23 cellular contexts compared by ENCODE assay signal in the genomic region with DNA sequence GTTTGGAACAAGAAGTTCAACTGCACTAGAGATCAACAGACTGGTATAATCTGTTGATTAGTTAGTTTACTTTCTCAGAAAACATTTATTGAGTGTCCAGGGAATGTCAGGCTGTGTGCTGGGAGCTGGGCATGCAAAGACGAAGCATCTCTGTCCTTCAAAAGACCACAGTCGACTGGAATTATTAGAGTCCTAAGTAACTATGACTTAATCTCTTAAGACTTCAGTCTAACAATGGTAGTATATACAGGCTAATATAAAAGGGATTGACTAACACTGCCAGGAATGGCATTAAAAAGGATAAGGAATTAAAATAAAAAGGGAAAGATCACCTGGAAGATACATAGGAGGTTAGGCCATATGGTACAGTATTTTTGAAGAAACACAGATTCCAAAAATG.
"Had no signal": no experiment of that assay in that cellular context is flagged by ENCODE, and none has a peak within 500 bp of the region (broad histone marks: within the 10 kb centered on the region; RNA-seq: fewer than 3 reads in every experiment).

No MANE protein-coding gene starts in this region.

- H3K27ac Mint-ChIP-seq: activated CD4-positive, alpha-beta T cell treated with anti-CD3 and anti-CD28 coated beads, Interleukin-2, amount 10 ng/mL, durations not matched to agents 7 days and 5 days; activated naive CD4-positive, alpha-beta T cell treated with anti-CD3 and anti-CD28 coated beads, Interleukin-2, amount 10 ng/mL, durations not matched to agents 7 days and 5 days; activated naive CD8-positive, alpha-beta T cell treated with anti-CD3 and anti-CD28 coated beads, Interleukin-2, amount 50 U/mL, for 24 hours; naive thymus-derived CD4-positive, alpha-beta T cell; stimulated activated memory B cell treated with anti-CD40 and anti-IgM and Interleukin-4, amounts not matched to agents 10 μg/mL and 1 μg/mL and 100 μg/mL, for 72 hours; type B pancreatic cell had no signal

- H3K36me3 Mint-ChIP-seq: activated naive CD4-positive, alpha-beta T cell treated with anti-CD3 and anti-CD28 coated beads, Interleukin-2, amount 10 ng/mL, durations not matched to agents 7 days and 5 days; naive thymus-derived CD4-positive, alpha-beta T cell; stimulated activated memory B cell treated with anti-CD40 and anti-IgM and Interleukin-4, amounts not matched to agents 10 μg/mL and 1 μg/mL and 100 μg/mL, for 72 hours had no signal

- H3K36me3 ChIP-seq: ovary had no signal

- H3K9me3 Mint-ChIP-seq: activated CD4-positive, alpha-beta T cell treated with anti-CD3 and anti-CD28 coated beads, Interleukin-2, amount 10 ng/mL, durations not matched to agents 7 days and 5 days; activated naive CD4-positive, alpha-beta T cell treated with anti-CD3 and anti-CD28 coated beads, Interleukin-2, amount 10 ng/mL, durations not matched to agents 7 days and 5 days; activated naive CD8-positive, alpha-beta T cell treated with anti-CD3 and anti-CD28 coated beads, Interleukin-2, amount 50 U/mL, for 24 hours; stimulated activated memory B cell treated with anti-CD40 and anti-IgM and Interleukin-4, amounts not matched to agents 10 μg/mL and 1 μg/mL and 100 μg/mL, for 72 hours; type B pancreatic cell had no signal

- H3K4me3 Mint-ChIP-seq: activated CD4-positive, alpha-beta T cell treated with anti-CD3 and anti-CD28 coated beads, Interleukin-2, amount 10 ng/mL, durations not matched to agents 7 days and 5 days; activated naive CD4-positive, alpha-beta T cell treated with anti-CD3 and anti-CD28 coated beads, Interleukin-2, amount 10 ng/mL, durations not matched to agents 7 days and 5 days; activated naive CD8-positive, alpha-beta T cell treated with anti-CD3 and anti-CD28 coated beads, Interleukin-2, amount 50 U/mL, for 24 hours; naive thymus-derived CD4-positive, alpha-beta T cell; stimulated activated memory B cell treated with anti-CD40 and anti-IgM and Interleukin-4, amounts not matched to agents 10 μg/mL and 1 μg/mL and 100 μg/mL, for 72 hours; type B pancreatic cell had no signal

- H3K27ac ChIP-seq: cardiac muscle cell, ovary, right lobe of liver, SK-N-MC, testis had no signal

- H3K27me3 ChIP-seq: cardiac muscle cell, ovary, right lobe of liver, testis had no signal

- H3K4me1 Mint-ChIP-seq: activated CD4-positive, alpha-beta T cell treated with anti-CD3 and anti-CD28 coated beads, Interleukin-2, amount 10 ng/mL, durations not matched to agents 7 days and 5 days; activated naive CD4-positive, alpha-beta T cell treated with anti-CD3 and anti-CD28 coated beads, Interleukin-2, amount 10 ng/mL, durations not matched to agents 7 days and 5 days; activated naive CD8-positive, alpha-beta T cell treated with anti-CD3 and anti-CD28 coated beads, Interleukin-2, amount 50 U/mL, for 24 hours; naive thymus-derived CD4-positive, alpha-beta T cell; stimulated activated memory B cell treated with anti-CD40 and anti-IgM and Interleukin-4, amounts not matched to agents 10 μg/mL and 1 μg/mL and 100 μg/mL, for 72 hours had no signal

- H3K4me3 ChIP-seq: cardiac muscle cell, ovary, right lobe of liver, SK-N-MC, smooth muscle cell, testis had no signal

- H3K4me1 ChIP-seq: right lobe of liver, testis had no signal

- DNase-seq: activated CD4-positive, alpha-beta T cell treated with anti-CD3 and anti-CD28 coated beads, Interleukin-2, amount 10 ng/mL, durations not matched to agents 7 days and 5 days; activated CD8-positive, alpha-beta memory T cell treated with anti-CD3 and anti-CD28 coated beads for 24 hours; activated CD8-positive, alpha-beta memory T cell treated with anti-CD3 and anti-CD28 coated beads, Interleukin-2, amount 50 U/mL, for 48 hours; activated effector memory CD4-positive, alpha-beta T cell treated with Interleukin-2 at 50 U/mL for 16 hours; activated naive CD4-positive, alpha-beta T cell treated with anti-CD3 and anti-CD28 coated beads, Interleukin-2, amount 10 ng/mL, durations not matched to agents 7 days and 5 days; activated naive CD8-positive, alpha-beta T cell treated with anti-CD3 and anti-CD28 coated beads, Interleukin-2, amount 50 U/mL, for 24 hours; activated T-cell treated with anti-CD3 and anti-CD28 coated beads, Interleukin-2, amount 50 U/mL, for 48 hours; dermis blood vessel endothelial cell; effector memory CD4-positive, alpha-beta T cell; foreskin fibroblast; hypothalamus; naive thymus-derived CD4-positive, alpha-beta T cell; ovary; right lobe of liver; stimulated activated CD4-positive, alpha-beta T cell treated with anti-CD3 and anti-CD28 coated beads, Interleukin-4, amount 100 ng/mL, for 24 hours; T-helper 1 cell; T1000; testis had no signal

- H3K9me3 ChIP-seq: ovary, right lobe of liver, testis had no signal

- ATAC-seq: activated naive CD8-positive, alpha-beta T cell treated with anti-CD3 and anti-CD28 coated beads, Interleukin-2, amount 50 U/mL, for 24 hours; naive thymus-derived CD4-positive, alpha-beta T cell; right lobe of liver; stimulated activated memory B cell treated with anti-CD40 and anti-IgM and Interleukin-4, amounts not matched to agents 10 μg/mL and 1 μg/mL and 100 μg/mL, for 72 hours had no signal

- H3K27me3 Mint-ChIP-seq: activated CD4-positive, alpha-beta T cell treated with anti-CD3 and anti-CD28 coated beads, Interleukin-2, amount 10 ng/mL, durations not matched to agents 7 days and 5 days; activated naive CD4-positive, alpha-beta T cell treated with anti-CD3 and anti-CD28 coated beads, Interleukin-2, amount 10 ng/mL, durations not matched to agents 7 days and 5 days; activated naive CD8-positive, alpha-beta T cell treated with anti-CD3 and anti-CD28 coated beads, Interleukin-2, amount 50 U/mL, for 24 hours; stimulated activated memory B cell treated with anti-CD40 and anti-IgM and Interleukin-4, amounts not matched to agents 10 μg/mL and 1 μg/mL and 100 μg/mL, for 72 hours; type B pancreatic cell had no signal
